ENCODE assay signal across 8 cellular contexts in the genomic region with DNA sequence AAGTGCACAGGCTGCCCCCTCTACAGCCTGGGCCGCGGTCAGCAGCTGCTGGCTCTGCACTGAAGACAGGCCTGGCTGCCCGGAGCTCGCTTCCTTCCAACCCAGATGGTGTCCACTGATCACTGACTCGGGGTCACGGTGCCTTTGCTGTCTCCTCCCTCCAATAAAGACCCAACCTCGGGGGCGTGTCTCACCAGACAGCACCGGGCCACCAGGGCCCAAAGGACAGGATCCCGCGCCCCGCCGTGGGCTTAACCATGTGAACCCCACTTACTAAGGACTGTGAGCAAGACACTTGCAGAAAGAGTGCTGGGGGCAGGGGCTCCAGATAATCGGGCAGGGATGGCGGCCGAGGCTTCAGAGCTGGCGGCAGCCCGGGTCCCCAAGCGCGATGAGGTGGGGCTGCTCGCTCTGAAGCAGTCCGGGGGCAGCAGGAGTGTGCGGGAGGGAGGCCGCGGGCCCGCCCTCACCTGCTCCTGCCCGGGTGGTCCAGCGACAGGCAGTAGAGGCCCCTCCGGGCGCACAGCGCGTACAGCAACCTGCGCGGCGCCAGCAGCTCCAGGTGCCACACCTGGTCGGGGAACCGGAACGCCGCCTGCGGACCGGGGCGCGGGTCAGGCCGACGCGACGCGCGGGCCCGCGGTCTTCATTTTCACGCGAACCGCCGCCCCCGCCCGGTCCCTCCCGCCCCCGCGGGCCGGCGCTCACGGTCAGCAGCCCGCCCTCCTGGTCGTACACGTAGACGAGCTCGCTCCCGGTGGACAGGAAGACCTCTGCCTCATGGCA. TPM values are rescaled to one million over a fixed set of nuclear protein-coding genes. Genes with fewer than 3 reads are reported as not detected.
DNase-seq lines count a peak whose midpoint lies in the region; ATAC-seq and TF ChIP-seq lines count a peak whose summit lies in the region.

No MANE protein-coding gene starts in this region.

- H3K27ac ChIP-seq in breast epithelium, result peak overlapping the region; percentile 46 to 73
- peak overlapping the region; percentile 23 to 92 for H3K27ac ChIP-seq in thoracic aorta

- CTCF ChIA-PET in AG04449 (lab: Yijun Ruan, JAX), result interaction anchor here (0.7 to 6.8 kb wide), 7 partner anchors 10 to 64 kb away, joined by 3 to 89 read pairs (median 4); no protein-coding TSS in a partner anchor

- H3K27me3 ChIP-seq in breast epithelium (no peaks in the 10 kb centered on the region), thoracic aorta (replicated peaks; ENCODE audit: insufficient read depth) (no peaks in the 10 kb centered on the region)

- TF ChIP-seq CTCF in AG04449 (IDR thresholded peaks at IDR 0.05; ENCODE audit: insufficient read depth, low read length, missing control alignments) (no peak), breast epithelium (IDR thresholded peaks at IDR 0.05) (no peak), thoracic aorta (IDR thresholded peaks at IDR 0.05) (no peak)

- intact Hi-C loops in breast epithelium (cut with DNase I; ENCODE audit: low total_unique reads), result no loop called here

- H3K36me3 ChIP-seq in breast epithelium, result peaks cover 7% of the 10 kb centered on the region
- peaks cover 22% of the 10 kb centered on the region for H3K36me3 ChIP-seq in thoracic aorta

- ATAC-seq in GM19372 (IDR thresholded peaks at IDR 0.05; ENCODE audit: low read depth, unreplicated experiment) (peak; percentile 30), thoracic aorta (ENCODE audit: insufficient number of reproducible peaks, low FRiP score, low read depth) (peak; percentile 0)

- H3K4me3 ChIP-seq in AG04449 (ENCODE audit: low read depth, low read length) (peak overlapping the region; percentile 91), breast epithelium (peak overlapping the region; percentile 90 to 96 (median 90)), thoracic aorta (peak overlapping the region; percentile 98)

- POLR2A ChIA-PET in AG04449 (lab: Yijun Ruan, JAX), result interaction anchor here (0.6 to 3.9 kb wide), 9 partner anchors 10 to 96 kb away, joined by 3 to 33 read pairs (median 4); a partner anchor contains a TSS

- peaks cover 4 to 9% of the 10 kb centered on the region in 2 donors for H3K4me1 ChIP-seq in breast epithelium
- H3K4me1 ChIP-seq in thoracic aorta (ENCODE audit: control insufficient read depth in 1 of 2, low read depth in 2 of 2), result peaks cover 24 to 39% of the 10 kb centered on the region in 2 donors

- H3K9me3 ChIP-seq in breast epithelium, result no peaks in the 10 kb centered on the region
- no peaks in the 10 kb centered on the region for H3K9me3 ChIP-seq in thoracic aorta

- DNase-seq in AG04449 (ENCODE audit: low read depth, low spot score) (no peak), NAMALWA (ENCODE audit: low spot score) (peak; percentile 35), breast epithelium (ENCODE audit: low spot score in 2 of 2) (no peak), left kidney (ENCODE audit: low read depth, low spot score) (peak; percentile 55), thoracic aorta (ENCODE audit: low spot score) (no peak), NCI-H2029 (lab: John Stamatoyannopoulos, UW) (no peak), activated gamma-delta T cell treated with Interleukin-2 at 50 U/mL for 16 hours (no peak)

- TF ChIP-seq POLR2A in breast epithelium (IDR thresholded peaks at IDR 0.05), result no peak

RNA-seq across cellular contexts. Expression of a gene that starts 0.5 kb away (rescaled TPM):
- total RNA-seq in breast epithelium (10 to 100 TPM; 13.0 to 23.1 (median 20.6) TPM), thoracic aorta (10 to 100 TPM; 43.2 to 57.9 TPM)

RNA-seq across cellular contexts. Expression of a gene that starts 23.5 kb away (rescaled TPM):
- 1 to 10 TPM in 2 of 3 donors, under 1 TPM in 1; 0.48 to 3.2 (median 1.6) TPM for total RNA-seq in breast epithelium
- 1 to 10 TPM; 4.2 to 9.2 TPM for total RNA-seq in thoracic aorta

RNA-seq across cellular contexts. Expression of a gene that starts 39.1 kb away (rescaled TPM):
- total RNA-seq in breast epithelium, result 1,000 to 10,000 TPM; 2,222 to 2,764 (median 2,750) TPM
- 1,000 to 10,000 TPM; 4,421 to 4,935 TPM for total RNA-seq in thoracic aorta

Comparison
In these comparisons a context has a peak if more than half of its experiments do, and no peak if none do; other contexts are left out.
1. DNase-seq: peak in NAMALWA (single experiment) and left kidney (single experiment); none in AG04449 (single experiment), breast epithelium (0 of 2), thoracic aorta (single experiment), NCI-H2029 (single experiment) and activated gamma-delta T cell treated with Interleukin-2 at 50 U/mL for 16 hours (single experiment).
2. Peak in every context shown above with its lines, with median percentiles within 50 percentile points of each other: H3K4me3 ChIP-seq.